17 cellular contexts compared by ENCODE assay signal in the genomic region with DNA sequence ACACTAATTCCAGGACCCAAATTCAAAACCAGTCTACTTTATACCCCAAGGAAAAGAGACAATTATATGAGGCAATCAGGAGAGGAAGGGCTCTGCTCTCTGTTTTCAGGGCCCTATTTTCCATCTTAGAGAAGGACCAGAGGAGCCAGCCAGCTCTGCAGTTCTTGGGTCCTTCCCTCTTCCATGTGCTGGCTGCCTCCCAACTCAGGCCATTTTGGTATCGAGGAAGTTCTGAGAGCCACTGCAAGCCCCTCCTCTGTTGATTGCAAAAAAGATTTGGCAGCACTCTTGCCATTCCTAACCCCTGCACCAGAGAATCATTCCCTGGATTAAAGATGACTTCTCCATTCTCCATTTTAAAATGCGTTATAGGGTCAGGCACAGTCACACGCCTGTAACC.
A peak's percentile ranks its signal among the peaks of the same experiment; 100 is the strongest.
DNase-seq lines count a peak whose midpoint lies in the region; ATAC-seq and TF ChIP-seq lines count a peak whose summit lies in the region.
"Had no signal": no experiment of that assay in that cellular context is flagged by ENCODE, and none has a peak within 500 bp of the region (broad histone marks: within the 10 kb centered on the region; RNA-seq: fewer than 3 reads in every experiment).

No MANE protein-coding gene starts in this region.

- no peak for ATAC-seq in CD8-positive, alpha-beta T cell
- no peak for ATAC-seq in DND-41 (ENCODE audit: insufficient read depth, low read depth)
- ATAC-seq in natural killer cell treated with Interleukin-12 subunit alpha and Interleukin-12 subunit beta and Interleukin-15 and Interleukin-18, amount 100 ng/mL, for 72 hours: no peak
- ATAC-seq: GM12878, HepG2 had no signal

- H3K27me3 ChIP-seq in CD8-positive, alpha-beta T cell (ENCODE audit: insufficient read depth, low read length): no peaks in the 10 kb centered on the region
- no peaks in the 10 kb centered on the region for H3K27me3 ChIP-seq in DND-41 (ENCODE audit: insufficient read depth, low read length, poor library complexity)
- H3K27me3 ChIP-seq: BE2C had no signal

- POLR2A ChIA-PET in CD8-positive, alpha-beta T cell (lab: Charles Lee): no interaction called here

- H3K4me2 ChIP-seq in DND-41 (ENCODE audit: insufficient read depth, low read length): no peak overlapping the region

- CTCF ChIA-PET in CD8-positive, alpha-beta T cell (lab: Charles Lee): interaction anchor here (1.6 kb wide), 1 partner anchor 31 kb away, joined by 3 read pairs; no protein-coding TSS in a partner anchor

- no peak overlapping the region for H3K9ac ChIP-seq in DND-41 (ENCODE audit: low read depth, low read length)

- H3K4me1 Mint-ChIP-seq in CD8-positive, alpha-beta T cell (ENCODE audit: low read depth): peaks cover 23% of the 10 kb centered on the region
- peaks cover 42 to 73% of the 10 kb centered on the region in 2 donors for H3K4me1 Mint-ChIP-seq in immature natural killer cell
- H3K4me1 Mint-ChIP-seq in natural killer cell treated with Interleukin-12 subunit alpha and Interleukin-12 subunit beta and Interleukin-15 and Interleukin-18, amount 100 ng/mL, for 72 hours (ENCODE audit: low read depth in 2 of 2): peaks cover 38 to 50% of the 10 kb centered on the region in 2 donors
- H3K4me1 Mint-ChIP-seq: CD4-positive, CD25-positive, alpha-beta regulatory T cell; IgD-negative memory B cell had no signal

- H3K36me3 ChIP-seq in CD8-positive, alpha-beta T cell (ENCODE audit: insufficient read depth, low read length): peaks cover 4% of the 10 kb centered on the region
- H3K36me3 ChIP-seq in DND-41 (ENCODE audit: insufficient read depth, low read length): no peaks in the 10 kb centered on the region
- H3K36me3 ChIP-seq: BE2C, HAP-1 had no signal

- no peaks in the 10 kb centered on the region for H3K9me3 ChIP-seq in CD8-positive, alpha-beta T cell (ENCODE audit: low read length)
- H3K9me3 ChIP-seq in DND-41 (ENCODE audit: insufficient read depth, low read length, severe bottlenecking): peaks cover 5% of the 10 kb centered on the region
- H3K9me3 ChIP-seq: BE2C, HAP-1 had no signal

- H3K27ac Mint-ChIP-seq in CD8-positive, alpha-beta T cell: peak overlapping the region; percentile 22
- peak overlapping the region; percentile 21 to 87 (median 72) for H3K27ac Mint-ChIP-seq in immature natural killer cell
- H3K27ac Mint-ChIP-seq in natural killer cell treated with Interleukin-12 subunit alpha and Interleukin-12 subunit beta and Interleukin-15 and Interleukin-18, amount 100 ng/mL, for 72 hours: peak overlapping the region; percentile 77 to 90
- H3K27ac Mint-ChIP-seq: CD4-positive, CD25-positive, alpha-beta regulatory T cell; IgD-negative memory B cell had no signal

- H3K27me3 Mint-ChIP-seq in CD8-positive, alpha-beta T cell (ENCODE audit: low read depth): no peaks in the 10 kb centered on the region
- H3K27me3 Mint-ChIP-seq in immature natural killer cell (ENCODE audit: low read depth in 3 of 3): peaks cover 5 to 28% (median 13%) of the 10 kb centered on the region in 3 donors
- H3K27me3 Mint-ChIP-seq in natural killer cell treated with Interleukin-12 subunit alpha and Interleukin-12 subunit beta and Interleukin-15 and Interleukin-18, amount 100 ng/mL, for 72 hours: no peaks in the 10 kb centered on the region
- H3K27me3 Mint-ChIP-seq: IgD-negative memory B cell had no signal

- TF ChIP-seq CTCF in CD8-positive, alpha-beta T cell (IDR thresholded peaks at IDR 0.05): no peak
- TF ChIP-seq CTCF in DND-41 (IDR thresholded peaks at IDR 0.05; ENCODE audit: borderline replicate concordance, extremely low read depth, low read length, poor library complexity, severe bottlenecking): no peak

- no peak for DNase-seq in CD8-positive, alpha-beta T cell
- no peak for DNase-seq in DND-41
- no peak for DNase-seq in immature natural killer cell
- no peak for DNase-seq in natural killer cell treated with Interleukin-12 subunit alpha and Interleukin-12 subunit beta and Interleukin-15 and Interleukin-18, amount 100 ng/mL, for 72 hours (ENCODE audit: low spot score)
- DNase-seq in hypothalamus (lab: John Stamatoyannopoulos, UW): no peak
- no peak for DNase-seq in D341Med (ENCODE audit: low spot score)
- DNase-seq in activated T-cell treated with anti-CD3 and anti-CD28 coated beads for 4 hours: no peak
- DNase-seq: ACHN; BE2C; C1 segment of cervical spinal cord; CD4-positive, CD25-positive, alpha-beta regulatory T cell; DMS79 treated with DMSO at 0.1 percent for 48 hours; EL had no signal

- no peaks in the 10 kb centered on the region for H3K9me3 Mint-ChIP-seq in CD8-positive, alpha-beta T cell
- no peaks in the 10 kb centered on the region for H3K9me3 Mint-ChIP-seq in immature natural killer cell
- H3K9me3 Mint-ChIP-seq in natural killer cell treated with Interleukin-12 subunit alpha and Interleukin-12 subunit beta and Interleukin-15 and Interleukin-18, amount 100 ng/mL, for 72 hours: no peaks in the 10 kb centered on the region
- H3K9me3 Mint-ChIP-seq: IgD-negative memory B cell had no signal

- peaks cover 8% of the 10 kb centered on the region for H3K4me1 ChIP-seq in CD8-positive, alpha-beta T cell (ENCODE audit: insufficient read depth, low read length)
- H3K4me1 ChIP-seq in DND-41 (ENCODE audit: insufficient read depth, low read length): peaks cover 70% of the 10 kb centered on the region
- H3K4me1 ChIP-seq: BE2C had no signal

- no peaks in the 10 kb centered on the region for H3K79me2 ChIP-seq in DND-41 (ENCODE audit: insufficient read depth, low read length)

- H3K4me3 Mint-ChIP-seq in CD8-positive, alpha-beta T cell: no peak overlapping the region
- no peak overlapping the region for H3K4me3 Mint-ChIP-seq in immature natural killer cell
- H3K4me3 Mint-ChIP-seq in natural killer cell treated with Interleukin-12 subunit alpha and Interleukin-12 subunit beta and Interleukin-15 and Interleukin-18, amount 100 ng/mL, for 72 hours: no peak overlapping the region
- H3K4me3 Mint-ChIP-seq: CD4-positive, CD25-positive, alpha-beta regulatory T cell; IgD-negative memory B cell had no signal

- no peak overlapping the region for H3K4me3 ChIP-seq in CD8-positive, alpha-beta T cell (ENCODE audit: low read depth, low read length)
- no peak overlapping the region for H3K4me3 ChIP-seq in DND-41 (ENCODE audit: low read depth in 1 of 2, low read length in 2 of 2)
- H3K4me3 ChIP-seq: GM12878, HAP-1 had no signal

- H4K20me1 ChIP-seq in DND-41 (ENCODE audit: insufficient read depth, low read length): no peaks in the 10 kb centered on the region

- no peak overlapping the region for H3K27ac ChIP-seq in CD8-positive, alpha-beta T cell (ENCODE audit: low read depth, low read length)
- peak overlapping the region; percentile 54 for H3K27ac ChIP-seq in DND-41 (ENCODE audit: low read length)

- intact Hi-C loops in CD8-positive, alpha-beta T cell (cut with DNase I, micrococcal nuclease): loop anchor here in 1 of 2 experiments (5.0 kb wide), 1 partner anchor 34 kb away; no protein-coding TSS in a partner anchor

- no peak overlapping the region for H2AFZ ChIP-seq in DND-41 (ENCODE audit: low read depth, low read length)

- peaks cover 75% of the 10 kb centered on the region for H3K36me3 Mint-ChIP-seq in CD8-positive, alpha-beta T cell
- H3K36me3 Mint-ChIP-seq in immature natural killer cell: peaks cover 46 to 69% (median 59%) of the 10 kb centered on the region in 3 donors
- peaks cover 33% of the 10 kb centered on the region for H3K36me3 Mint-ChIP-seq in natural killer cell treated with Interleukin-12 subunit alpha and Interleukin-12 subunit beta and Interleukin-15 and Interleukin-18, amount 100 ng/mL, for 72 hours
- H3K36me3 Mint-ChIP-seq: CD4-positive, CD25-positive, alpha-beta regulatory T cell had no signal

Comparison
In these comparisons a context has a peak if more than half of its experiments do, and no peak if none do; other contexts are left out.
1. H3K27ac Mint-ChIP-seq: peak in every context shown above with its lines; median percentile 84 in natural killer cell treated with Interleukin-12 subunit alpha and Interleukin-12 subunit beta and Interleukin-15 and Interleukin-18, amount 100 ng/mL, for 72 hours; 72 in immature natural killer cell; 22 in CD8-positive, alpha-beta T cell.